In the genomic region with DNA sequence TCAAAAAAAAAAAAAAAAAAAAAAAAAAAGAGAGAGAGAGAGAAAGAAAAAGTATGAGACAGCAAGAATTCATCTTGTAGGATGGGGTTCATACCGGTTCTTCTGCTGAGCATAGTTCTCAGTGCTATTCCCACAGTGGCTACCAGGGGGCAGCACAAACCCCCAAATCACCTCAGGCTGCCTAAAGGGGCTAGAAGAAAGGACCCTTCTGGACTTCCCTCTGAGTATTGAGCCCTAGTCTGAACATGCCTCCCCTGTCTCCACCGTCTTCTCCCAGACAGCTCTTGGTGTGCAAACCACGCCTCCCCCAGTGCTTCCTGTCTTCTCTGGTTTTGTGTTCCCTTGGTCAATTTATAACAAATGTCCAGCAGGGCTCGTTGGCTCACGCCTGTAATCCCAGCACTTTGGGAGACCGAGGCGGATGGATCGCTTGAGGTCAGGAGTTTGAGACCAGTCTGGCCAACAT, we compare ENCODE assay signal across 8 cellular contexts. TPM values are rescaled to one million over a fixed set of nuclear protein-coding genes. Genes with fewer than 3 reads are reported as not detected.
A peak's percentile ranks its signal among the peaks of the same experiment; 100 is the strongest.
DNase-seq lines count a peak whose midpoint lies in the region; ATAC-seq and TF ChIP-seq lines count a peak whose summit lies in the region.

No MANE protein-coding gene starts in this region.

- no peaks in the 10 kb centered on the region for H3K36me3 ChIP-seq in naive thymus-derived CD4-positive, alpha-beta T cell (ENCODE audit: control insufficient read depth in 2 of 3, insufficient read depth in 3 of 3, low read length in 3 of 3)
- no peaks in the 10 kb centered on the region for H3K36me3 ChIP-seq in thoracic aorta

- no peaks in the 10 kb centered on the region for H3K36me3 Mint-ChIP-seq in naive thymus-derived CD4-positive, alpha-beta T cell

- no peak overlapping the region for H3K27ac Mint-ChIP-seq in naive thymus-derived CD4-positive, alpha-beta T cell

- DNase-seq in DMS79 treated with DMSO at 0.1 percent for 48 hours (lab: John Stamatoyannopoulos, UW) (peak; percentile 24), HPDE6-E6E7 (ENCODE audit: extremely low spot score) (peak; percentile 54), NOMO-1 treated with dmso at 0.1 percent for 144 hours (lab: John Stamatoyannopoulos, UW; ENCODE audit: unreplicated experiment) (peak; percentile 47), epithelial cell of esophagus (ENCODE audit: low read depth) (peak; percentile 76), thoracic aorta (ENCODE audit: low spot score) (no peak)
- DNase-seq in activated CD8-positive, alpha-beta memory T cell treated with anti-CD3 and anti-CD28 coated beads, Interleukin-2, amount 50 U/mL, for 24 hours (ENCODE audit: extremely low read depth): peak; percentile 33
- DNase-seq in naive thymus-derived CD4-positive, alpha-beta T cell: peak; percentile 37 to 65 (median 58)

- H3K27me3 ChIP-seq in naive thymus-derived CD4-positive, alpha-beta T cell (ENCODE audit: control insufficient read depth in 2 of 2, insufficient read depth in 2 of 2, low read length in 2 of 2): no peaks in the 10 kb centered on the region
- H3K27me3 ChIP-seq in thoracic aorta (replicated peaks; ENCODE audit: insufficient read depth): no peaks in the 10 kb centered on the region

- H3K9me3 Mint-ChIP-seq in naive thymus-derived CD4-positive, alpha-beta T cell: no peaks in the 10 kb centered on the region

- no peaks in the 10 kb centered on the region for H3K9me3 ChIP-seq in naive thymus-derived CD4-positive, alpha-beta T cell (ENCODE audit: control insufficient read depth in 2 of 3, low read length in 3 of 3)
- no peaks in the 10 kb centered on the region for H3K9me3 ChIP-seq in thoracic aorta

- CTCF ChIA-PET in naive thymus-derived CD4-positive, alpha-beta T cell (lab: Charles Lee): interaction anchor here (0.6 to 0.7 kb wide), 3 partner anchors 71 to 481 kb away, joined by 3 to 4 read pairs (median 3); no protein-coding TSS in a partner anchor

- H3K27me3 Mint-ChIP-seq in naive thymus-derived CD4-positive, alpha-beta T cell: peaks cover 0 to 19% (median 4%) of the 10 kb centered on the region in 5 donors

- intact Hi-C loops in naive thymus-derived CD4-positive, alpha-beta T cell (cut with micrococcal nuclease): loop anchor here (1.0 kb wide), 4 partner anchors 104 to 159 kb away; no protein-coding TSS in a partner anchor

- peaks cover 18 to 42% (median 28%) of the 10 kb centered on the region in 7 donors for H3K4me1 Mint-ChIP-seq in naive thymus-derived CD4-positive, alpha-beta T cell

- POLR2A ChIA-PET in naive thymus-derived CD4-positive, alpha-beta T cell (lab: Charles Lee): interaction anchor here (0.5 to 0.6 kb wide), 2 partner anchors 195 to 1044 kb away, joined by 3 to 4 read pairs; no protein-coding TSS in a partner anchor

- peaks cover 23 to 25% of the 10 kb centered on the region in 2 donors for H3K4me1 ChIP-seq in naive thymus-derived CD4-positive, alpha-beta T cell (ENCODE audit: control insufficient read depth in 2 of 2, insufficient read depth in 2 of 2, low read length in 2 of 2)
- H3K4me1 ChIP-seq in thoracic aorta (ENCODE audit: control insufficient read depth in 1 of 2, low read depth in 2 of 2): peaks cover 15 to 20% of the 10 kb centered on the region in 2 donors

- H3K4me3 ChIP-seq in epithelial cell of esophagus (ENCODE audit: low read length): no peak overlapping the region
- H3K4me3 ChIP-seq in naive thymus-derived CD4-positive, alpha-beta T cell (ENCODE audit: low read length): no peak overlapping the region
- no peak overlapping the region for H3K4me3 ChIP-seq in thoracic aorta

- H3K27ac ChIP-seq in naive thymus-derived CD4-positive, alpha-beta T cell (ENCODE audit: low read depth, low read length): no peak overlapping the region
- no peak overlapping the region for H3K27ac ChIP-seq in thoracic aorta

- H3K4me3 Mint-ChIP-seq in naive thymus-derived CD4-positive, alpha-beta T cell: peak overlapping the region in 2 of 10 donors; percentile 12 to 31

- TF ChIP-seq CTCF in epithelial cell of esophagus (IDR thresholded peaks at IDR 0.05; ENCODE audit: insufficient read depth, low read depth, low read length, missing control alignments) (peak; percentile 93), thoracic aorta (IDR thresholded peaks at IDR 0.05) (peak; percentile 70)

- peak; percentile 74 for ATAC-seq in naive thymus-derived CD4-positive, alpha-beta T cell
- peak; percentile 39 for ATAC-seq in thoracic aorta (ENCODE audit: insufficient number of reproducible peaks, low FRiP score, low read depth)
- ATAC-seq in GM21529 (IDR thresholded peaks at IDR 0.05; ENCODE audit: unreplicated experiment): no peak

RNA-seq across cellular contexts. Expression of gene SMUG1, which starts 31.3 kb away (rescaled TPM):
- 10 to 100 TPM in 4 of 5 experiments, 1 to 10 TPM in 1; 9.4 to 29.9 (median 22.2) TPM for total RNA-seq in naive thymus-derived CD4-positive, alpha-beta T cell
- 10 to 100 TPM; 20.6 to 25.0 TPM for polyA plus RNA-seq in naive thymus-derived CD4-positive, alpha-beta T cell
- total RNA-seq in thoracic aorta: 10 to 100 TPM; 29.4 to 39.3 TPM

RNA-seq across cellular contexts. Expression of gene CBX5, which starts 59.8 kb away (rescaled TPM):
- 100 to 1,000 TPM in 1 of 5 experiments, 10 to 100 TPM in 4; 40.3 to 133 (median 77.2) TPM for total RNA-seq in naive thymus-derived CD4-positive, alpha-beta T cell
- 10 to 100 TPM; 28.2 to 34.5 TPM for polyA plus RNA-seq in naive thymus-derived CD4-positive, alpha-beta T cell
- total RNA-seq in thoracic aorta: 10 to 100 TPM; 37.6 to 52.7 TPM
